Comparison of ENCODE assay signal across 25 cellular contexts in genomic region chr4:3467601-3468031, GRCh38. TPM values are rescaled to one million over a fixed set of nuclear protein-coding genes. Genes with fewer than 3 reads are reported as not detected.
DNase-seq lines count a peak whose midpoint lies in the region; ATAC-seq, FAIRE-seq and TF ChIP-seq lines count a peak whose summit lies in the region.
"Had no signal": no experiment of that assay in that cellular context is flagged by ENCODE, and none has a peak within 500 bp of the region (broad histone marks: within the 10 kb centered on the region; RNA-seq: fewer than 3 reads in every experiment).

No MANE protein-coding gene starts in this region.

- POLR2A ChIA-PET in GM12878 (lab: Charles Lee): no interaction called here
- POLR2A ChIA-PET in naive thymus-derived CD4-positive, alpha-beta T cell (lab: Charles Lee): no interaction called here

- no peak overlapping the region for H4K91ac ChIP-seq in neuronal stem cell (ENCODE audit: low read depth, low read length, poor library complexity)

- TF ChIP-seq RAD21 in GM12878 (IDR thresholded peaks at IDR 0.05; ENCODE audit: insufficient read depth, low read depth, low read length): no peak

- in situ Hi-C loops in GM12878 (cut with MboI): no loop called here

- intact Hi-C loops in GM12878 (cut with micrococcal nuclease; ENCODE audit: unreplicated experiment): no loop called here
- intact Hi-C loops in naive thymus-derived CD4-positive, alpha-beta T cell (cut with micrococcal nuclease): no loop called here

- SMC1A ChIA-PET in GM12878 (lab: Charles Lee; ENCODE audit: uncharacterized antibody, unreplicated experiment): no interaction called here

- H3K9me3 ChIP-seq in GM12878 (replicated peaks; ENCODE audit: control insufficient read depth, insufficient read depth, low read length) (no peaks in the 10 kb centered on the region; the same call in 2 of the 3 replicates), right atrium auricular region (no peaks in the 10 kb centered on the region), neuronal stem cell (replicated peaks in 1 of 2; ENCODE audit: control insufficient read depth in 2 of 2, insufficient read depth in 1 of 2, low read depth in 1 of 2, low read length in 2 of 2) (peaks cover 6 to 9% of the 10 kb centered on the region in 2 donors)
- H3K9me3 ChIP-seq in naive thymus-derived CD4-positive, alpha-beta T cell (ENCODE audit: control insufficient read depth in 2 of 3, low read length in 3 of 3): no peaks in the 10 kb centered on the region
- H3K9me3 ChIP-seq: SK-N-SH had no signal

- H3K4me1 ChIP-seq in GM12878 (ENCODE audit: control insufficient read depth, insufficient read depth, low read length): no peaks in the 10 kb centered on the region
- H3K4me1 ChIP-seq in right atrium auricular region: peaks cover 0 to 62% of the 10 kb centered on the region in 2 donors
- H3K4me1 ChIP-seq in neuronal stem cell (ENCODE audit: control insufficient read depth in 2 of 2, insufficient read depth in 1 of 2, low read depth in 1 of 2, low read length in 2 of 2): peaks cover 12 to 52% of the 10 kb centered on the region in 2 donors
- H3K4me1 ChIP-seq in naive thymus-derived CD4-positive, alpha-beta T cell (ENCODE audit: control insufficient read depth in 2 of 2, insufficient read depth in 2 of 2, low read length in 2 of 2): no peaks in the 10 kb centered on the region

- H2BK120ac ChIP-seq in neuronal stem cell (ENCODE audit: low read depth, low read length): no peak overlapping the region

- no peak for TF ChIP-seq POLR2A in GM12878 (IDR thresholded peaks at IDR 0.05; ENCODE audit: low read depth, low read length)

- H2AK5ac ChIP-seq in neuronal stem cell (ENCODE audit: low read depth, low read length): peak overlapping the region; percentile 30

- no peak overlapping the region for H4K8ac ChIP-seq in neuronal stem cell (ENCODE audit: low read depth, low read length)

- no peak overlapping the region for H2BK5ac ChIP-seq in neuronal stem cell (ENCODE audit: low read length)

- RAD21 ChIA-PET in GM12878 (lab: Charles Lee; ENCODE audit: unreplicated experiment): no interaction called here

- no peaks in the 10 kb centered on the region for H3K79me2 ChIP-seq in GM12878 (ENCODE audit: control insufficient read depth, insufficient read depth, low read length)

- no peaks in the 10 kb centered on the region for H3K36me3 Mint-ChIP-seq in naive thymus-derived CD4-positive, alpha-beta T cell
- H3K36me3 Mint-ChIP-seq: CD8-positive, alpha-beta memory T cell had no signal

- H3K27ac ChIP-seq in GM12878 (ENCODE audit: control insufficient read depth, insufficient read depth) (no peak overlapping the region), right atrium auricular region (peak overlapping the region; percentile 85 to 96), neuronal stem cell (replicated peaks; ENCODE audit: low read length) (no peak overlapping the region)
- no peak overlapping the region for H3K27ac ChIP-seq in naive thymus-derived CD4-positive, alpha-beta T cell (ENCODE audit: low read depth, low read length)
- H3K27ac ChIP-seq: C4-2B, KMS-11 had no signal

- H3K36me3 ChIP-seq in GM12878 (ENCODE audit: control insufficient read depth in 2 of 2, insufficient read depth in 2 of 2, low read length in 1 of 2) (no peaks in the 10 kb centered on the region), right atrium auricular region (no peaks in the 10 kb centered on the region), neuronal stem cell (replicated peaks in 1 of 2; ENCODE audit: control insufficient read depth in 2 of 2, insufficient read depth in 2 of 2, low read length in 2 of 2) (peaks cover 0 to 3% of the 10 kb centered on the region in 2 donors)
- no peaks in the 10 kb centered on the region for H3K36me3 ChIP-seq in naive thymus-derived CD4-positive, alpha-beta T cell (ENCODE audit: control insufficient read depth in 2 of 3, insufficient read depth in 3 of 3, low read length in 3 of 3)

- no peaks in the 10 kb centered on the region for H4K20me1 ChIP-seq in GM12878 (ENCODE audit: control insufficient read depth, insufficient read depth)

- no peak for TF ChIP-seq EP300 in GM12878 (IDR thresholded peaks at IDR 0.05; ENCODE audit: borderline replicate concordance in 1 of 2, control insufficient read depth in 1 of 2, low read depth in 2 of 2, low read length in 2 of 2)

- peak; percentile 54 for DNase-seq in ELF-1 (ENCODE audit: low read depth, low spot score)
- no peak for DNase-seq in GM12878 (ENCODE audit: low read depth, low spot score)
- no peak for DNase-seq in right atrium auricular region (ENCODE audit: low spot score)
- no peak for DNase-seq in neuronal stem cell (ENCODE audit: low spot score)
- no peak for DNase-seq in NCI-H2196 treated with DMSO at 0.1 percent for 48 hours (lab: John Stamatoyannopoulos, UW; ENCODE audit: unreplicated experiment)
- no peak for DNase-seq in naive thymus-derived CD4-positive, alpha-beta T cell
- DNase-seq: Calu3; CD8-positive, alpha-beta memory T cell; DMS153; GDM1; HFFc6; IMR-90; NCI-H1105 treated with DMSO at 0.1 percent for 48 hours; NCI-H1694; NCI-H2081; NCI-H2171; NCI-H526; SHP77 treated with DMSO at 0.1 percent for 48 hours; SK-N-SH had no signal

- no TSS peak for BruUV-seq in GM12878 (replicated peaks; lab: Mats Ljungman, UMichigan)

- H3K4ac ChIP-seq in neuronal stem cell (ENCODE audit: low read length): no peak overlapping the region

- 63% methylated on average over 15 of the region's 15 CpGs for WGBS in GM12878 (ENCODE audit: insufficient coverage, insufficient replicate concordance, low lambda C conversion rate, missing lambda C conversion rate)
- no CpG with 5 or more reads among the region's 15 CpGs for WGBS in neuronal stem cell (ENCODE audit: extremely low coverage in 2 of 2, insufficient read length in 2 of 2, insufficient replicate concordance in 1 of 2), 2 donors

- peaks cover 0 to 15% (median 13%) of the 10 kb centered on the region in 5 donors for H3K27me3 Mint-ChIP-seq in naive thymus-derived CD4-positive, alpha-beta T cell

- H3K27ac Mint-ChIP-seq in naive thymus-derived CD4-positive, alpha-beta T cell: no peak overlapping the region
- H3K27ac Mint-ChIP-seq: CD8-positive, alpha-beta memory T cell; HFFc6 had no signal

- peaks cover 6% of the 10 kb centered on the region for H3K79me1 ChIP-seq in neuronal stem cell (ENCODE audit: low read depth, low read length)

- H2AFZ ChIP-seq in GM12878 (ENCODE audit: control insufficient read depth, low read depth, low read length) (no peak overlapping the region), neuronal stem cell (ENCODE audit: low read length) (no peak overlapping the region)

- ATAC-seq in GM12878 (no peak), HG02763 (IDR thresholded peaks at IDR 0.05; ENCODE audit: unreplicated experiment) (no peak), HG03095 (IDR thresholded peaks at IDR 0.05; ENCODE audit: unreplicated experiment) (no peak)
- no peak for ATAC-seq in naive thymus-derived CD4-positive, alpha-beta T cell

- H3K23ac ChIP-seq in neuronal stem cell (ENCODE audit: low read depth, low read length, poor library complexity): no peak overlapping the region

- FAIRE-seq in GM12878 (lab: Jason Lieb, UNC): no peak
- FAIRE-seq: A204.1, GM19239 had no signal

- H3K4me1 Mint-ChIP-seq in naive thymus-derived CD4-positive, alpha-beta T cell: peaks cover 0 to 1% (median 0%) of the 10 kb centered on the region in 7 donors
- H3K4me1 Mint-ChIP-seq: CD8-positive, alpha-beta memory T cell had no signal

- no peak overlapping the region for H3K4me2 ChIP-seq in GM12878 (ENCODE audit: control insufficient read depth, insufficient read depth)
- no peak overlapping the region for H3K4me2 ChIP-seq in neuronal stem cell (ENCODE audit: insufficient read depth, low read length, poor library complexity, severe bottlenecking)
- H3K4me2 ChIP-seq: KMS-11, SK-N-SH had no signal

- H3K14ac ChIP-seq in neuronal stem cell (ENCODE audit: low read length): no peak overlapping the region

- peaks cover 0 to 2% (median 0%) of the 10 kb centered on the region in 11 donors for H3K9me3 Mint-ChIP-seq in naive thymus-derived CD4-positive, alpha-beta T cell
- H3K9me3 Mint-ChIP-seq: CD8-positive, alpha-beta memory T cell; HFFc6 had no signal

- H2BK15ac ChIP-seq in neuronal stem cell (ENCODE audit: low read length): no peak overlapping the region

- H3K4me3 ChIP-seq in GM12878 (no peak overlapping the region), right atrium auricular region (no peak overlapping the region), neuronal stem cell (ENCODE audit: low read length in 2 of 2) (no peak overlapping the region)
- no peak overlapping the region for H3K4me3 ChIP-seq in naive thymus-derived CD4-positive, alpha-beta T cell (ENCODE audit: low read length)

- TF ChIP-seq CTCF in GM12878 (IDR thresholded peaks at IDR 0.05 in 2 of 3, conservative IDR thresholded peaks at IDR 0.05 in 1 of 3; ENCODE audit: control insufficient read depth in 2 of 3, extremely low read depth in 1 of 3, insufficient read depth in 1 of 3, low read depth in 3 of 3, low read length in 3 of 3): no peak
- TF ChIP-seq CTCF in right atrium auricular region (IDR thresholded peaks at IDR 0.05): no peak

- H3K9ac ChIP-seq in GM12878 (ENCODE audit: control insufficient read depth, insufficient read depth, low read length): no peak overlapping the region
- no peak overlapping the region for H3K9ac ChIP-seq in neuronal stem cell (ENCODE audit: low read depth, low read length, poor library complexity)
- H3K9ac ChIP-seq: KMS-11, SK-N-SH had no signal

- CTCF ChIA-PET in GM12878 (lab: Yijun Ruan, JAX): no interaction called here
- CTCF ChIA-PET in naive thymus-derived CD4-positive, alpha-beta T cell (lab: Charles Lee): no interaction called here

- no peak overlapping the region for H2BK12ac ChIP-seq in neuronal stem cell (ENCODE audit: low read length)

- no peak overlapping the region for H3K4me3 Mint-ChIP-seq in naive thymus-derived CD4-positive, alpha-beta T cell
- H3K4me3 Mint-ChIP-seq: CD8-positive, alpha-beta memory T cell; HFFc6 had no signal

- H3K27me3 ChIP-seq in GM12878 (replicated peaks in 1 of 2; ENCODE audit: control insufficient read depth in 2 of 2, insufficient read depth in 2 of 2, low read length in 1 of 2) (peaks cover 0 to 2% of the 10 kb centered on the region in 2 experiments; a peak in 1 of 4 replicates), right atrium auricular region (no peaks in the 10 kb centered on the region), neuronal stem cell (ENCODE audit: control insufficient read depth in 3 of 3, insufficient read depth in 3 of 3, low read depth in 1 of 3, low read length in 3 of 3) (peaks cover 0 to 27% (median 19%) of the 10 kb centered on the region in 3 experiments)
- peaks cover 0 to 3% of the 10 kb centered on the region in 2 donors for H3K27me3 ChIP-seq in naive thymus-derived CD4-positive, alpha-beta T cell (ENCODE audit: control insufficient read depth in 2 of 2, insufficient read depth in 2 of 2, low read length in 2 of 2)

- H3K18ac ChIP-seq in neuronal stem cell (ENCODE audit: low read length): peak overlapping the region; percentile 7

RNA-seq across cellular contexts. Expression of gene DOK7, which starts 4.5 kb away (rescaled TPM):
- 0.56 TPM in 1 of 2 replicates, not detected in the other for total RNA-seq in GM12878 (2013; cell fraction: nucleolus; rRNA removed)
- total RNA-seq in GM12878 (2014; rRNA removed) (0.23 and 0.33 TPM in 2 replicates), GM12878 (2014; rRNA removed; fragmentation: Illumina TruSeq; extraction: Trizol) (not detected in 2 replicates), GM12878 (2021) (0.13 and 0.27 TPM in 2 replicates), right atrium auricular region (10 to 100 TPM; 31.0 to 68.9 TPM)
- polyA plus RNA-seq in GM12878 (2011; ENCODE audit: low read depth): not detected
- polyA plus RNA-seq in GM12878 (2011; rRNA removed) (0.09 and 0.23 TPM in 2 replicates), GM12878 (2014; fragmentation: Illumina TruSeq; extraction: Trizol) (not detected in 2 replicates), GM12878 (2014; fragmentation: Nextera tagmentation; extraction: Ambion mirVana) (under 1 TPM in 1 of 2 experiments, not detected in 1; 0.04 TPM), GM12878 (2014; rRNA removed) (0.23 and 0.46 TPM in 2 replicates), GM12878 (2016; fragmentation: Nextera tagmentation; extraction: Ambion mirVana) (under 1 TPM in 1 of 2 experiments, not detected in 1; 0.09 TPM)
- 1.2 and 1.5 TPM in 2 replicates for polyA plus RNA-seq in GM12878 (2011; cell fraction: cytosol; rRNA removed)
- 3.5 and 3.7 TPM in 2 replicates for polyA plus RNA-seq in GM12878 (2011; cell fraction: nucleus; rRNA removed)
- 0.12 and 0.15 TPM in 2 replicates for polyA plus RNA-seq in GM12878 (2012)
- 1.9 TPM in 1 of 2 replicates, not detected in the other for polyA minus RNA-seq in GM12878 (2011; rRNA and poly(A)+ RNA removed)
- polyA minus RNA-seq in GM12878 (2011; cell fraction: cytosol; rRNA and poly(A)+ RNA removed): 0.73 TPM in 1 of 2 replicates, not detected in the other
- polyA minus RNA-seq in GM12878 (2011; cell fraction: nucleus; rRNA and poly(A)+ RNA removed): 0.36 and 1.4 TPM in 2 replicates
- 0.14 TPM for polyA plus RNA-seq in neuronal stem cell (2013, experiment 1 of 2)
- polyA plus RNA-seq in neuronal stem cell (2013, experiment 2 of 2): 0.11 TPM
- total RNA-seq in naive thymus-derived CD4-positive, alpha-beta T cell: not detected
- not detected for polyA plus RNA-seq in naive thymus-derived CD4-positive, alpha-beta T cell
- total RNA-seq: CD8-positive, alpha-beta memory T cell; HFFc6; IMR-90 had no signal
- polyA plus RNA-seq: CD8-positive, alpha-beta memory T cell; IMR-90; SK-N-SH had no signal

RNA-seq across cellular contexts. Expression of gene HGFAC, which starts 25.8 kb away (rescaled TPM):
- total RNA-seq in GM12878 (2013; cell fraction: nucleolus; rRNA removed): not detected in 2 replicates
- total RNA-seq in GM12878 (2014; rRNA removed) (not detected in 2 replicates), GM12878 (2014; rRNA removed; fragmentation: Illumina TruSeq; extraction: Trizol) (not detected in 2 replicates), GM12878 (2021) (0.38 TPM in 1 of 2 replicates, not detected in the other), right atrium auricular region (not detected)
- polyA plus RNA-seq in GM12878 (2011; ENCODE audit: low read depth): not detected
- polyA plus RNA-seq in GM12878 (2011; rRNA removed) (not detected in 2 replicates), GM12878 (2014; fragmentation: Illumina TruSeq; extraction: Trizol) (not detected in 2 replicates), GM12878 (2014; fragmentation: Nextera tagmentation; extraction: Ambion mirVana) (not detected), GM12878 (2014; rRNA removed) (not detected in 2 replicates), GM12878 (2016; fragmentation: Nextera tagmentation; extraction: Ambion mirVana) (not detected)
- not detected in 2 replicates for polyA plus RNA-seq in GM12878 (2011; cell fraction: cytosol; rRNA removed)
- not detected in 2 replicates for polyA plus RNA-seq in GM12878 (2011; cell fraction: nucleus; rRNA removed)
- not detected in 2 replicates for polyA plus RNA-seq in GM12878 (2012)
- not detected in 2 replicates for polyA minus RNA-seq in GM12878 (2011; rRNA and poly(A)+ RNA removed)
- not detected in 2 replicates for polyA minus RNA-seq in GM12878 (2011; cell fraction: cytosol; rRNA and poly(A)+ RNA removed)
- not detected in 2 replicates for polyA minus RNA-seq in GM12878 (2011; cell fraction: nucleus; rRNA and poly(A)+ RNA removed)
- 0.59 TPM for polyA plus RNA-seq in neuronal stem cell (2013, experiment 1 of 2)
- polyA plus RNA-seq in neuronal stem cell (2013, experiment 2 of 2): 0.61 TPM
- total RNA-seq in naive thymus-derived CD4-positive, alpha-beta T cell: under 1 TPM in 2 of 5 experiments, not detected in 3; 0.54 to 0.82 TPM
- polyA plus RNA-seq in naive thymus-derived CD4-positive, alpha-beta T cell: not detected
- total RNA-seq: Calu3; CD8-positive, alpha-beta memory T cell; IMR-90 had no signal
- polyA plus RNA-seq: CD8-positive, alpha-beta memory T cell had no signal

Comparison
In these comparisons a context has a peak if more than half of its experiments do, and no peak if none do; other contexts are left out.
1. H3K27ac ChIP-seq: peak in right atrium auricular region (2 of 2); none in GM12878 (single experiment), neuronal stem cell (single experiment) and naive thymus-derived CD4-positive, alpha-beta T cell (single experiment).
2. RNA of gene DOK7, which starts 4.5 kb away (total RNA-seq): 31.0 to 68.9 TPM in right atrium auricular region; 0.13 to 0.56 TPM in GM12878 and not detected in naive thymus-derived CD4-positive, alpha-beta T cell; every median in the first group is over 10 times any median in the second.